15 cellular contexts compared by ENCODE assay signal in genomic region chr17:14487068-14487467, GRCh38.
A peak's percentile ranks its signal among the peaks of the same experiment; 100 is the strongest.
DNase-seq lines count a peak whose midpoint lies in the region; ATAC-seq and TF ChIP-seq lines count a peak whose summit lies in the region.
"Had no signal": no experiment of that assay in that cellular context is flagged by ENCODE, and none has a peak within 500 bp of the region (broad histone marks: within the 10 kb centered on the region; RNA-seq: fewer than 3 reads in every experiment).

No MANE protein-coding gene starts in this region.

- DNase-seq in CD4-positive, CD25-positive, alpha-beta regulatory T cell, result no peak
- DNase-seq in ELF-1 (ENCODE audit: low read depth, low spot score) (peak; percentile 44), islet precursor cell (peak; percentile 65), neural crest cell (ENCODE audit: low read depth, low spot score) (no peak), head of caudate nucleus (no peak), upper lobe of right lung (no peak)
- DNase-seq: C1 segment of cervical spinal cord; CD8-positive, alpha-beta memory T cell; DMS153; DND-41; GDM1; GM23248; H7; HCEC 1CT had no signal

- no peaks in the 10 kb centered on the region for H3K4me1 Mint-ChIP-seq in CD4-positive, CD25-positive, alpha-beta regulatory T cell
- H3K4me1 Mint-ChIP-seq in neural crest cell, result no peaks in the 10 kb centered on the region
- H3K4me1 Mint-ChIP-seq: CD8-positive, alpha-beta memory T cell had no signal

- no peak overlapping the region for H3K27ac ChIP-seq in CD4-positive, CD25-positive, alpha-beta regulatory T cell (ENCODE audit: insufficient read depth, low read length, poor library complexity, severe bottlenecking)
- no peak overlapping the region for H3K27ac ChIP-seq in upper lobe of right lung
- H3K27ac ChIP-seq: GM23248 had no signal

- no peak for ATAC-seq in CD4-positive, CD25-positive, alpha-beta regulatory T cell (ENCODE audit: low read depth in 2 of 2)
- no peak for ATAC-seq in upper lobe of right lung
- ATAC-seq: GM12878 had no signal

- intact Hi-C loops in head of caudate nucleus (cut with DNase I) (no loop called here), upper lobe of right lung (cut with DNase I) (no loop called here)

- TF ChIP-seq CTCF in neural crest cell (conservative IDR thresholded peaks at IDR 0.05) (no peak), upper lobe of right lung (IDR thresholded peaks at IDR 0.05) (no peak)

- no peaks in the 10 kb centered on the region for H3K27me3 ChIP-seq in CD4-positive, CD25-positive, alpha-beta regulatory T cell (ENCODE audit: control insufficient read depth, insufficient read depth, low read length)
- H3K27me3 ChIP-seq in upper lobe of right lung, result no peaks in the 10 kb centered on the region

- H3K27ac Mint-ChIP-seq in CD4-positive, CD25-positive, alpha-beta regulatory T cell, result peak overlapping the region; percentile 14 to 68 (median 65)
- H3K27ac Mint-ChIP-seq in neural crest cell (ENCODE audit: unreplicated experiment), result peak overlapping the region; percentile 53

- no peaks in the 10 kb centered on the region for H3K36me3 ChIP-seq in CD4-positive, CD25-positive, alpha-beta regulatory T cell (ENCODE audit: control insufficient read depth, insufficient read depth, low read length)
- no peaks in the 10 kb centered on the region for H3K36me3 ChIP-seq in upper lobe of right lung

- no peaks in the 10 kb centered on the region for H3K9me3 ChIP-seq in CD4-positive, CD25-positive, alpha-beta regulatory T cell (ENCODE audit: control insufficient read depth in 2 of 2, low read length in 2 of 2)
- no peaks in the 10 kb centered on the region for H3K9me3 ChIP-seq in upper lobe of right lung

- no peak overlapping the region for H3K4me3 Mint-ChIP-seq in CD4-positive, CD25-positive, alpha-beta regulatory T cell
- no peak overlapping the region for H3K4me3 Mint-ChIP-seq in neural crest cell
- H3K4me3 Mint-ChIP-seq: CD8-positive, alpha-beta memory T cell had no signal

- H3K9me3 Mint-ChIP-seq in CD4-positive, CD25-positive, alpha-beta regulatory T cell, result peaks cover 0 to 3% (median 0%) of the 10 kb centered on the region in 7 donors
- H3K9me3 Mint-ChIP-seq in neural crest cell, result peaks cover 3% of the 10 kb centered on the region

- peaks cover 4% of the 10 kb centered on the region for H3K27me3 Mint-ChIP-seq in CD4-positive, CD25-positive, alpha-beta regulatory T cell
- no peaks in the 10 kb centered on the region for H3K27me3 Mint-ChIP-seq in neural crest cell (ENCODE audit: low read depth)

- no peaks in the 10 kb centered on the region for H3K4me1 ChIP-seq in CD4-positive, CD25-positive, alpha-beta regulatory T cell (ENCODE audit: control insufficient read depth, insufficient read depth, low read length, poor library complexity, severe bottlenecking)
- no peaks in the 10 kb centered on the region for H3K4me1 ChIP-seq in upper lobe of right lung

- no peaks in the 10 kb centered on the region for H3K36me3 Mint-ChIP-seq in CD4-positive, CD25-positive, alpha-beta regulatory T cell
- no peaks in the 10 kb centered on the region for H3K36me3 Mint-ChIP-seq in neural crest cell (ENCODE audit: low read depth)

- no peak overlapping the region for H3K4me3 ChIP-seq in CD4-positive, CD25-positive, alpha-beta regulatory T cell (ENCODE audit: low read depth, low read length)
- H3K4me3 ChIP-seq in upper lobe of right lung, result no peak overlapping the region
- H3K4me3 ChIP-seq: GM12878, GM23248 had no signal

Comparison
In these comparisons a context has a peak if more than half of its experiments do, and no peak if none do; other contexts are left out.
1. DNase-seq: peak in ELF-1 (single experiment) and islet precursor cell (single experiment); none in CD4-positive, CD25-positive, alpha-beta regulatory T cell (0 of 3), neural crest cell (single experiment), head of caudate nucleus (0 of 42) and upper lobe of right lung (single experiment).